17 cellular contexts compared by ENCODE assay signal in genomic region chr5:134638760-134639201, GRCh38.
"Had no signal": no experiment of that assay in that cellular context is flagged by ENCODE, and none has a peak within 500 bp of the region (broad histone marks: within the 10 kb centered on the region; RNA-seq: fewer than 3 reads in every experiment).

No MANE protein-coding gene starts in this region.

- DNase-seq: activated CD4-positive, alpha-beta T cell treated with anti-CD3 and anti-CD28 coated beads for 1 hour; activated CD4-positive, alpha-beta T cell treated with anti-CD3 and anti-CD28 coated beads, Interleukin-2, amount 50 U/mL, for 4 hours; activated naive CD4-positive, alpha-beta T cell treated with anti-CD3 and anti-CD28 coated beads, Interleukin-2, amount 50 U/mL, for 16 hours; activated T-cell treated with anti-CD3 and anti-CD28 coated beads, Interleukin-2, amount 50 U/mL, for 72 hours; effector memory CD4-positive, alpha-beta T cell; heart left ventricle; kidney glomerular epithelial cell; mesenchymal stem cell; stimulated activated naive CD8-positive, alpha-beta T cell treated with anti-CD3 and anti-CD28 coated beads, Interleukin-15, Interleukin-2, amounts not matched to agents 100 U/mL and 50 U/mL, for 24 hours; T1000; upper lobe of left lung had no signal

- H3K4me1 ChIP-seq: breast epithelium, esophagus muscularis mucosa, gastroesophageal sphincter, heart left ventricle, suprapubic skin, upper lobe of left lung had no signal

- FAIRE-seq: endothelial cell of umbilical vein had no signal

- H3K9me3 ChIP-seq: breast epithelium, esophagus muscularis mucosa, gastroesophageal sphincter, heart left ventricle, suprapubic skin, upper lobe of left lung had no signal

- H3K4me3 ChIP-seq: breast epithelium, esophagus muscularis mucosa, gastroesophageal sphincter, heart left ventricle, suprapubic skin, upper lobe of left lung had no signal

- H3K27me3 ChIP-seq: breast epithelium, esophagus muscularis mucosa, gastroesophageal sphincter, heart left ventricle, suprapubic skin, upper lobe of left lung had no signal

- H3K36me3 ChIP-seq: breast epithelium, esophagus muscularis mucosa, gastroesophageal sphincter, heart left ventricle, suprapubic skin, upper lobe of left lung had no signal

- H3K27ac ChIP-seq: esophagus muscularis mucosa, gastroesophageal sphincter, heart left ventricle, suprapubic skin, upper lobe of left lung had no signal

- ATAC-seq: activated T-cell treated with anti-CD3 and anti-CD28 coated beads, Interleukin-2, amount 50 U/mL, for 72 hours; gastroesophageal sphincter; heart left ventricle; natural killer cell treated with Interleukin-12 subunit alpha and Interleukin-12 subunit beta and Interleukin-15 and Interleukin-18, amount 100 ng/mL, for 72 hours; stimulated activated naive CD8-positive, alpha-beta T cell treated with anti-CD3 and anti-CD28 coated beads, Interleukin-15, Interleukin-2, amounts not matched to agents 100 U/mL and 50 U/mL, for 24 hours had no signal
